In the genomic region with DNA sequence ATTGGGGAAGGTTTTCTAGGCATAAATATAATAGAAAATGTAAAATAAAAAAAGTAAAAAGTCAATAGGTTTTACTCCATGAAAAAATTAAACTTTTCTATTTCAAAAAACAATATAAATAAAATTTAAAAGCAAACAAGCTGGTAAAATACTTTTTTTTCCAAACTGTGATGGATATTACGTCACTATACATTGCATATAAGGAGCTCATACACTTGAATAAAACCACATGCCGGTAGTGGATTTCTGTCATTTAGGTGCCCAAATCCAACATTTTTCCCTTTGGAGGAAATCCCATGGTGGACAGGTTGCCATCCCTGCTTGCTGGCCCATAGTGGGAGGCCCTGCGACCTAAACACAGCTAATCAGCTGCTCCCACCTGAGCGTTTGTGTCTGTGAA, we compare ENCODE assay signal across 25 cellular contexts.
DNase-seq lines count a peak whose midpoint lies in the region; ATAC-seq, FAIRE-seq and TF ChIP-seq lines count a peak whose summit lies in the region.
"Had no signal": no experiment of that assay in that cellular context is flagged by ENCODE, and none has a peak within 500 bp of the region (broad histone marks: within the 10 kb centered on the region; RNA-seq: fewer than 3 reads in every experiment).

No MANE protein-coding gene starts in this region.

- TF ChIP-seq EP300 in HepG2 (IDR thresholded peaks at IDR 0.05; ENCODE audit: low read depth in 2 of 2, low read length in 2 of 2) (no peak), HepG2 (CRISPR knock-in tag; IDR thresholded peaks at IDR 0.05; ENCODE audit: borderline replicate concordance) (no peak)

- H3K27ac Mint-ChIP-seq in naive thymus-derived CD8-positive, alpha-beta T cell = no peak overlapping the region
- H3K27ac Mint-ChIP-seq: CD14-positive monocyte; CD4-positive, alpha-beta memory T cell; CD4-positive, CD25-positive, alpha-beta regulatory T cell; CD8-positive, alpha-beta memory T cell had no signal

- no peaks in the 10 kb centered on the region for H3K27me3 Mint-ChIP-seq in naive thymus-derived CD8-positive, alpha-beta T cell
- H3K27me3 Mint-ChIP-seq: CD4-positive, alpha-beta memory T cell had no signal

- intact Hi-C loops in HepG2 (cut with micrococcal nuclease; ENCODE audit: unreplicated experiment) (no loop called here), right lobe of liver (cut with DNase I) (no loop called here)

- no peak overlapping the region for H3K27ac ChIP-seq in HepG2 (ENCODE audit: extremely low read length, insufficient read depth, low read length)
- no peak overlapping the region for H3K27ac ChIP-seq in right lobe of liver
- H3K27ac ChIP-seq: 22Rv1, BLaER1 had no signal

- H3K4me3 Mint-ChIP-seq in naive thymus-derived CD8-positive, alpha-beta T cell = no peak overlapping the region
- H3K4me3 Mint-ChIP-seq: CD14-positive monocyte; CD4-positive, alpha-beta memory T cell; CD4-positive, CD25-positive, alpha-beta regulatory T cell; CD8-positive, alpha-beta memory T cell had no signal

- no peak for ATAC-seq in HepG2
- no peak for ATAC-seq in right lobe of liver
- ATAC-seq in naive thymus-derived CD8-positive, alpha-beta T cell = no peak
- ATAC-seq: GM12878 had no signal

- in situ Hi-C loops in HepG2 (cut with HindIII; ENCODE audit: extremely low pct_ligation_motif_present, low pct_unique_long_range_greater_than_20kb) = no loop called here

- no TSS peak for BruUV-seq in HepG2 (replicated peaks; lab: Mats Ljungman, UMichigan)

- H3K79me2 ChIP-seq in HepG2 (ENCODE audit: insufficient read depth, low read length) = no peaks in the 10 kb centered on the region

- DNase-seq in HepG2 (ENCODE audit: low spot score) = no peak
- no peak for DNase-seq in right lobe of liver
- no peak for DNase-seq in frontal cortex (ENCODE audit: low spot score in 2 of 2)
- DNase-seq in naive thymus-derived CD8-positive, alpha-beta T cell = no peak
- DNase-seq in NCI-H526 (lab: John Stamatoyannopoulos, UW) = no peak
- DNase-seq: ACHN; BE2C; C1 segment of cervical spinal cord; CD4-positive, alpha-beta memory T cell; CD4-positive, CD25-positive, alpha-beta regulatory T cell; CD8-positive, alpha-beta memory T cell; COR-L47; DMS 273 treated with DMSO at 0.1 percent for 48 hours; DMS153; DMS53; DMS79; DND-41; EL had no signal

- 0 out of 5 replicates have a peak, but pooled peaks cover 0 to 3% of the 10 kb centered on the region in 2 experiments for H3K27me3 ChIP-seq in HepG2 (ENCODE audit: control insufficient read depth in 1 of 2, insufficient read depth in 2 of 2, low read length in 2 of 2)
- H3K27me3 ChIP-seq in right lobe of liver = no peaks in the 10 kb centered on the region
- H3K27me3 ChIP-seq: BE2C, BLaER1 had no signal

- POLR2A ChIA-PET in HepG2 (lab: Yijun Ruan, JAX) = no interaction called here
- POLR2A ChIA-PET in naive thymus-derived CD8-positive, alpha-beta T cell (lab: Charles Lee) = no interaction called here

- no peak overlapping the region for H3K4me3 ChIP-seq in HepG2 (replicated peaks in 1 of 3; ENCODE audit: insufficient read depth in 1 of 3, low read depth in 2 of 3, low read length in 3 of 3)
- no peak overlapping the region for H3K4me3 ChIP-seq in right lobe of liver
- H3K4me3 ChIP-seq: BLaER1, GM12878 had no signal

- H3K9me3 Mint-ChIP-seq in naive thymus-derived CD8-positive, alpha-beta T cell = peaks cover 0 to 12% (median 0%) of the 10 kb centered on the region in 9 donors

- H3K36me3 ChIP-seq in HepG2 (replicated peaks in 1 of 2; ENCODE audit: control insufficient read depth in 1 of 2, insufficient read depth in 2 of 2, low read length in 2 of 2) = no peaks in the 10 kb centered on the region
- H3K36me3 ChIP-seq in right lobe of liver = no peaks in the 10 kb centered on the region
- H3K36me3 ChIP-seq: BE2C, BLaER1 had no signal

- 25% methylated on average over 4 of the region's 4 CpGs for WGBS in HepG2 (ENCODE audit: low lambda C conversion rate)
- WGBS in right lobe of liver (ENCODE audit: insufficient coverage, low coverage, low lambda C conversion rate, missing lambda C conversion rate) = 76% methylated on average over 4 of the region's 4 CpGs

- no peak for TF ChIP-seq RAD21 in HepG2 (CRISPR knock-in tag; IDR thresholded peaks at IDR 0.05)

- no peak for TF ChIP-seq CTCF in HepG2 (CRISPR knock-in tag; IDR thresholded peaks at IDR 0.05)
- TF ChIP-seq CTCF in right lobe of liver (IDR thresholded peaks at IDR 0.05) = no peak

- FAIRE-seq in HepG2 (lab: Jason Lieb, UNC) (no peak), frontal cortex (lab: Jason Lieb, UNC) (peak; percentile 77)
- FAIRE-seq: GM12878, GM12892, GM18507, GM19239 had no signal

- CTCF ChIA-PET in HepG2 (lab: Yijun Ruan, JAX; ENCODE audit: low intra/inter-chr PET ratio, low total read pairs) = no interaction called here

- H2AFZ ChIP-seq in HepG2 (ENCODE audit: low read length) = no peak overlapping the region

- H3K9me3 ChIP-seq in HepG2 (ENCODE audit: low read length) (no peaks in the 10 kb centered on the region), right lobe of liver (no peaks in the 10 kb centered on the region)
- H3K9me3 ChIP-seq: BE2C, BLaER1 had no signal

- H3K9ac ChIP-seq in HepG2 (ENCODE audit: insufficient read depth, low read depth, low read length) = no peak overlapping the region
- H3K9ac ChIP-seq: BLaER1 had no signal

- H3K4me1 Mint-ChIP-seq in naive thymus-derived CD8-positive, alpha-beta T cell = peaks cover 0 to 1% (median 0%) of the 10 kb centered on the region in 4 donors
- H3K4me1 Mint-ChIP-seq: CD14-positive monocyte; CD4-positive, alpha-beta memory T cell; CD4-positive, CD25-positive, alpha-beta regulatory T cell; CD8-positive, alpha-beta memory T cell had no signal

- H3K36me3 Mint-ChIP-seq in naive thymus-derived CD8-positive, alpha-beta T cell = peaks cover 0 to 3% (median 2%) of the 10 kb centered on the region in 3 donors
- H3K36me3 Mint-ChIP-seq: CD14-positive monocyte; CD4-positive, alpha-beta memory T cell; CD4-positive, CD25-positive, alpha-beta regulatory T cell had no signal

- H3K4me1 ChIP-seq in HepG2 (ENCODE audit: insufficient read depth, low read length) (no peaks in the 10 kb centered on the region), right lobe of liver (no peaks in the 10 kb centered on the region)
- H3K4me1 ChIP-seq: BE2C, BLaER1 had no signal

- no peak overlapping the region for H3K4me2 ChIP-seq in HepG2 (ENCODE audit: low read depth, low read length)
- H3K4me2 ChIP-seq: BLaER1 had no signal

- TF ChIP-seq POLR2A in HepG2 (IDR thresholded peaks at IDR 0.05; ENCODE audit: insufficient read depth in 1 of 2, low read depth in 2 of 2, low read length in 2 of 2) (no peak), right lobe of liver (IDR thresholded peaks at IDR 0.05) (no peak)

- H4K20me1 ChIP-seq in HepG2 (ENCODE audit: insufficient read depth, low read length) = no peaks in the 10 kb centered on the region
- H4K20me1 ChIP-seq: BLaER1 had no signal

TF ChIP-seq in HepG2, 621 proteins besides CTCF, POLR2A, EP300 and RAD21:
- TF ChIP-seq ATF7 (IDR thresholded peaks at IDR 0.05) (peak; percentile 56), ATF7 (CRISPR knock-in tag; IDR thresholded peaks at IDR 0.05) (no peak), CREB1 (IDR thresholded peaks at IDR 0.05) (peak; percentile 72), CREB1 (CRISPR knock-in tag; IDR thresholded peaks at IDR 0.05) (no peak), GATAD1 (CRISPR knock-in tag; IDR thresholded peaks at IDR 0.05) (no peak)
